In genomic region chr5:150517272-150518152, GRCh38 we compare ENCODE assay signal across 7 cellular contexts. TPM values are rescaled to one million over a fixed set of nuclear protein-coding genes. Genes with fewer than 3 reads are reported as not detected.
A peak's percentile ranks its signal among the peaks of the same experiment; 100 is the strongest.
DNase-seq lines count a peak whose midpoint lies in the region; ATAC-seq, FAIRE-seq and TF ChIP-seq lines count a peak whose summit lies in the region.

No MANE protein-coding gene starts in this region.

- no peaks in the 10 kb centered on the region for H3K79me2 ChIP-seq in Karpas-422 (ENCODE audit: low read length)

- H3K27ac Mint-ChIP-seq in type B pancreatic cell, result peak overlapping the region; percentile 75
- no peak overlapping the region for H3K27ac Mint-ChIP-seq in activated naive CD8-positive, alpha-beta T cell treated with anti-CD3 and anti-CD28 coated beads, Interleukin-2, amount 50 U/mL, for 24 hours

- H3K27me3 ChIP-seq in Karpas-422 (ENCODE audit: low read length), result no peaks in the 10 kb centered on the region
- H3K27me3 ChIP-seq in adrenal gland, result no peaks in the 10 kb centered on the region

- TF ChIP-seq CTCF in adrenal gland (IDR thresholded peaks at IDR 0.05) (no peak), kidney (IDR thresholded peaks at IDR 0.05; ENCODE audit: borderline replicate concordance, extremely low read depth, insufficient read depth) (no peak), type B pancreatic cell (conservative IDR thresholded peaks at IDR 0.05) (no peak)

- H3K9me3 Mint-ChIP-seq in type B pancreatic cell, result no peaks in the 10 kb centered on the region
- H3K9me3 Mint-ChIP-seq in activated naive CD8-positive, alpha-beta T cell treated with anti-CD3 and anti-CD28 coated beads, Interleukin-2, amount 50 U/mL, for 24 hours, result no peaks in the 10 kb centered on the region

- H3K4me2 ChIP-seq in Karpas-422 (ENCODE audit: low read depth, low read length, poor library complexity, severe bottlenecking), result no peak overlapping the region

- peaks cover 56% of the 10 kb centered on the region for H3K4me1 Mint-ChIP-seq in type B pancreatic cell (ENCODE audit: unreplicated experiment)
- no peaks in the 10 kb centered on the region for H3K4me1 Mint-ChIP-seq in activated naive CD8-positive, alpha-beta T cell treated with anti-CD3 and anti-CD28 coated beads, Interleukin-2, amount 50 U/mL, for 24 hours

- peaks cover 10% of the 10 kb centered on the region for H3K36me3 Mint-ChIP-seq in type B pancreatic cell
- no peaks in the 10 kb centered on the region for H3K36me3 Mint-ChIP-seq in activated naive CD8-positive, alpha-beta T cell treated with anti-CD3 and anti-CD28 coated beads, Interleukin-2, amount 50 U/mL, for 24 hours (ENCODE audit: low read depth)

- H3K9me3 ChIP-seq in Karpas-422 (ENCODE audit: low read length) (no peaks in the 10 kb centered on the region), adrenal gland (replicated peaks in 1 of 3) (no peaks in the 10 kb centered on the region), kidney (ENCODE audit: control insufficient read depth in 1 of 2, low read length in 2 of 2) (no peaks in the 10 kb centered on the region)

- no peaks in the 10 kb centered on the region for H3K27me3 Mint-ChIP-seq in type B pancreatic cell
- H3K27me3 Mint-ChIP-seq in activated naive CD8-positive, alpha-beta T cell treated with anti-CD3 and anti-CD28 coated beads, Interleukin-2, amount 50 U/mL, for 24 hours, result no peaks in the 10 kb centered on the region

- H3K36me3 ChIP-seq in Karpas-422 (ENCODE audit: insufficient read depth, low read length) (no peaks in the 10 kb centered on the region), adrenal gland (replicated peaks in 1 of 2) (peaks cover 0 to 10% of the 10 kb centered on the region in 2 donors), kidney (ENCODE audit: control insufficient read depth in 1 of 2, insufficient read depth in 2 of 2, low read length in 2 of 2) (peaks cover 5 to 6% of the 10 kb centered on the region in 2 donors)

- H3K4me3 Mint-ChIP-seq in type B pancreatic cell, result no peak overlapping the region
- no peak overlapping the region for H3K4me3 Mint-ChIP-seq in activated naive CD8-positive, alpha-beta T cell treated with anti-CD3 and anti-CD28 coated beads, Interleukin-2, amount 50 U/mL, for 24 hours

- intact Hi-C loops in adrenal gland (cut with DNase I) (no loop called here), kidney (cut with DNase I) (no loop called here)

- 24 to 33% (median 27%) methylated on average over 11 to 13 of the region's 13 CpGs for WGBS in adrenal gland, 4 donors

- peaks cover 10% of the 10 kb centered on the region for H3K4me1 ChIP-seq in Karpas-422 (ENCODE audit: low read length)
- peaks cover 52 to 67% of the 10 kb centered on the region in 2 donors for H3K4me1 ChIP-seq in adrenal gland (replicated peaks in 1 of 2)
- H3K4me1 ChIP-seq in kidney (ENCODE audit: control insufficient read depth in 1 of 2, insufficient read depth in 1 of 2, low read depth in 1 of 2, low read length in 2 of 2), result peaks cover 23 to 24% of the 10 kb centered on the region in 2 donors

- no peak overlapping the region for H2AFZ ChIP-seq in Karpas-422 (ENCODE audit: low read length)

- no peak for FAIRE-seq in kidney (lab: Jason Lieb, UNC)

- H3K9me2 ChIP-seq in Karpas-422 (replicated peaks; ENCODE audit: insufficient read depth, low read length), result no peaks in the 10 kb centered on the region

- peak in 1 of 2 donors; percentile 45 for TF ChIP-seq POLR2A in adrenal gland (IDR thresholded peaks at IDR 0.05)

- H3K9ac ChIP-seq in Karpas-422 (ENCODE audit: low read length) (no peak overlapping the region), kidney (ENCODE audit: low read length in 2 of 2) (no peak overlapping the region)

- H3K27ac ChIP-seq in Karpas-422 (ENCODE audit: low read length) (0 out of 2 replicates have a peak overlapping the region, but pooled peaks have one; percentile 18), adrenal gland (peak overlapping the region; percentile 28 to 92 (median 84)), kidney (ENCODE audit: low read depth in 2 of 2, low read length in 2 of 2) (no peak overlapping the region)

- peaks cover 7% of the 10 kb centered on the region; the same call in 1 of the 2 replicates for H4K20me1 ChIP-seq in Karpas-422 (ENCODE audit: insufficient read depth, low read depth, low read length)

- ATAC-seq in activated naive CD8-positive, alpha-beta T cell treated with anti-CD3 and anti-CD28 coated beads, Interleukin-2, amount 50 U/mL, for 24 hours, result no peak
- ATAC-seq in GM18873 (IDR thresholded peaks at IDR 0.05; ENCODE audit: low FRiP score, unreplicated experiment), result no peak

- DNase-seq in Karpas-422 (no peak), adrenal gland (peak; percentile 73 to 92 (median 87)), kidney (peak; percentile 88), type B pancreatic cell (ENCODE audit: extremely low spot score, unreplicated experiment) (no peak), GDM1 (lab: John Stamatoyannopoulos, UW) (no peak)
- DNase-seq in activated naive CD8-positive, alpha-beta T cell treated with anti-CD3 and anti-CD28 coated beads, Interleukin-2, amount 50 U/mL, for 24 hours, result no peak

- H3K4me3 ChIP-seq in Karpas-422 (ENCODE audit: low read length) (no peak overlapping the region), adrenal gland (no peak overlapping the region), kidney (ENCODE audit: low read length in 2 of 2) (no peak overlapping the region)

RNA-seq across cellular contexts. Expression of gene NDST1, which starts 9.6 kb away (rescaled TPM):
- 8.4 and 20.9 TPM in 2 replicates for total RNA-seq in Karpas-422 (2014; rRNA removed; shearing (Covaris generic); ENCODE audit: low replicate concordance)
- total RNA-seq in adrenal gland, result 100 to 1,000 TPM in 6 of 8 donors, 10 to 100 TPM in 2; 80.7 to 154 (median 106) TPM
- 10 to 100 TPM in 2 of 3 donors, 1 to 10 TPM in 1; 9.6 to 37.5 (median 21.1) TPM for polyA plus RNA-seq in adrenal gland
- 60.7 TPM for total RNA-seq in kidney
- polyA plus RNA-seq in kidney (ENCODE audit: insufficient read depth, low read depth, low replicate concordance), result 11.7 TPM
- total RNA-seq in type B pancreatic cell (ENCODE audit: low replicate concordance), result 96.5 and 101 TPM in 2 replicates

Comparison
In these comparisons a context has a peak if more than half of its experiments do, and no peak if none do; other contexts are left out.
1. DNase-seq: peak in adrenal gland (7 of 7) and kidney (single experiment); none in Karpas-422 (single experiment), type B pancreatic cell (single experiment), GDM1 (single experiment) and activated naive CD8-positive, alpha-beta T cell treated with anti-CD3 and anti-CD28 coated beads, Interleukin-2, amount 50 U/mL, for 24 hours (single experiment).
2. H3K27ac ChIP-seq: peak in Karpas-422 (single experiment) and adrenal gland (5 of 5); none in kidney (0 of 2).